8 cellular contexts compared by ENCODE assay signal in genomic region chr6:62775427-62776022, GRCh38.
DNase-seq lines count a peak whose midpoint lies in the region; ATAC-seq, FAIRE-seq and TF ChIP-seq lines count a peak whose summit lies in the region.

No MANE protein-coding gene starts in this region.

- no peak overlapping the region for H3K4me3 Mint-ChIP-seq in T-helper 17 cell

- H3K27ac Mint-ChIP-seq in T-helper 17 cell: no peak overlapping the region

- no peaks in the 10 kb centered on the region for H3K36me3 Mint-ChIP-seq in T-helper 17 cell (ENCODE audit: low read depth)

- no peaks in the 10 kb centered on the region for H3K9me3 ChIP-seq in T-helper 17 cell (ENCODE audit: control insufficient read depth, low read length, poor library complexity, severe bottlenecking)

- peak; percentile 95 for FAIRE-seq in A204.1 (lab: Jason Lieb, UNC)

- H3K4me3 ChIP-seq in epithelial cell of proximal tubule (ENCODE audit: low read depth, low read length): no peak overlapping the region

- DNase-seq in NCI-H1105 (lab: John Stamatoyannopoulos, UW) (peak; percentile 10), epithelial cell of proximal tubule (ENCODE audit: low read depth) (no peak), superior temporal gyrus (ENCODE audit: extremely low spot score) (peak; percentile 84), T-helper 17 cell (no peak)
- no peak for DNase-seq in activated naive CD4-positive, alpha-beta T cell (lab: John Stamatoyannopoulos, UW)
- DNase-seq in activated naive CD4-positive, alpha-beta T cell treated with anti-CD3 and anti-CD28 coated beads, Interleukin-2, amount 50 U/mL, for 16 hours: no peak

- peak; percentile 60 for TF ChIP-seq CTCF in epithelial cell of proximal tubule (conservative IDR thresholded peaks at IDR 0.05; ENCODE audit: low read depth, low read length)

- ATAC-seq in GM18517 (IDR thresholded peaks at IDR 0.05; ENCODE audit: unreplicated experiment): peak; percentile 73
- ATAC-seq in T-helper 17 cell: no peak

- H3K27me3 Mint-ChIP-seq in T-helper 17 cell: no peaks in the 10 kb centered on the region

- H3K4me1 Mint-ChIP-seq in T-helper 17 cell: no peaks in the 10 kb centered on the region

Comparison
In these comparisons a context has a peak if more than half of its experiments do, and no peak if none do; other contexts are left out.
1. DNase-seq: peak in NCI-H1105 (single experiment) and superior temporal gyrus (single experiment); none in epithelial cell of proximal tubule (single experiment), activated naive CD4-positive, alpha-beta T cell (0 of 4), activated naive CD4-positive, alpha-beta T cell treated with anti-CD3 and anti-CD28 coated beads, Interleukin-2, amount 50 U/mL, for 16 hours (single experiment) and T-helper 17 cell (0 of 3).